ENCODE assay signal across 19 cellular contexts in the genomic region with DNA sequence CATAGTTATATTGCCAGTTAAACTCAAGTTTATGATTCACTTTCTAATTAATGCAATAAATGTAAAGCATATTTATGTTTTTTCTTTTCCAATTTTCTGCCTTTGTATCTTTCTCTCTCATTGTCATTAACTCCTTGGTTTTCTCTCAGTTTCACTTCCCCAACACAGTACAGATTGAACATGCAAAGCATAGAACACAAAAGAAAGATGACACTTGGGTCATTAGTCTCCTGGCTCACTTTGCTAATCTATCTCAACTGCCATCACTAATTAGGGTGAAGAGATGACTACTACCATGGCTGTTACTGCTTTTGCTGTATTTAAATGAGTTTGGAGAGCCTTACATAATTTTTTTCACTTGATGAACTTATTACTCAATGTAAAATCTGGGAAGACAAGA. TPM values are rescaled to one million over a fixed set of nuclear protein-coding genes. Genes with fewer than 3 reads are reported as not detected.
A peak's percentile ranks its signal among the peaks of the same experiment; 100 is the strongest.
DNase-seq lines count a peak whose midpoint lies in the region; ATAC-seq, FAIRE-seq and TF ChIP-seq lines count a peak whose summit lies in the region.
"Had no signal": no experiment of that assay in that cellular context is flagged by ENCODE, and none has a peak within 500 bp of the region (broad histone marks: within the 10 kb centered on the region; RNA-seq: fewer than 3 reads in every experiment).

No MANE protein-coding gene starts in this region.

- no peaks in the 10 kb centered on the region for H3K27me3 ChIP-seq in small intestine (ENCODE audit: control insufficient read depth in 2 of 2, insufficient read depth in 2 of 2, low read length in 2 of 2)
- H3K27me3 ChIP-seq: breast epithelium, sigmoid colon, testis had no signal

- H3K36me3 ChIP-seq in small intestine (ENCODE audit: control insufficient read depth in 2 of 2, insufficient read depth in 2 of 2, low read length in 2 of 2) = no peaks in the 10 kb centered on the region
- H3K36me3 ChIP-seq: breast epithelium, sigmoid colon had no signal

- H3K4me3 ChIP-seq in small intestine (ENCODE audit: low read depth in 1 of 2, low read length in 2 of 2) = no peak overlapping the region
- H3K4me3 ChIP-seq: breast epithelium, sigmoid colon, testis had no signal

- H3K27ac ChIP-seq in small intestine (ENCODE audit: low read depth in 1 of 2, low read length in 1 of 2) = no peak overlapping the region
- H3K27ac ChIP-seq: breast epithelium, HL-60, KMS-11, sigmoid colon, testis had no signal

- no peak for FAIRE-seq in small intestine (lab: Jason Lieb, UNC)

- peak; percentile 33 for DNase-seq in GM10248 (ENCODE audit: extremely low spot score)
- no peak for DNase-seq in NCI-H1417 treated with DMSO at 0.1 percent for 48 hours (lab: John Stamatoyannopoulos, UW)
- DNase-seq in small intestine = no peak
- no peak for DNase-seq in cerebellar cortex (ENCODE audit: low spot score)
- DNase-seq: activated naive CD8-positive, alpha-beta T cell treated with anti-CD3 and anti-CD28 coated beads for 36 hours; CD4-positive, alpha-beta T cell; NCI-H1694 treated with DMSO at 0.1 percent for 48 hours; NCI-H524 treated with DMSO at 0.1 percent for 48 hours; sigmoid colon; stimulated activated CD4-positive, alpha-beta T cell treated with anti-CD3 and anti-CD28 coated beads, Interleukin-4, amount 100 ng/mL, for 1 hour; testis had no signal

- H3K4me1 ChIP-seq in small intestine (ENCODE audit: control insufficient read depth in 2 of 2, insufficient read depth in 1 of 2, low read depth in 1 of 2, low read length in 1 of 2) = no peaks in the 10 kb centered on the region
- H3K4me1 ChIP-seq: breast epithelium, sigmoid colon, testis had no signal

- H3K9me3 ChIP-seq in small intestine (ENCODE audit: control insufficient read depth, low read depth) = no peaks in the 10 kb centered on the region
- H3K9me3 ChIP-seq: testis had no signal

- POLR2A ChIA-PET in GM10248 (lab: Yijun Ruan, JAX) = no interaction called here

- peak; percentile 59 for ATAC-seq in GM18909 (IDR thresholded peaks at IDR 0.05; ENCODE audit: poor library complexity, unreplicated experiment)
- peak; percentile 60 for ATAC-seq in HG02623 (IDR thresholded peaks at IDR 0.05; ENCODE audit: unreplicated experiment)
- peak; percentile 73 for ATAC-seq in HG03520 (IDR thresholded peaks at IDR 0.05; ENCODE audit: unreplicated experiment)
- ATAC-seq in GM19035 (IDR thresholded peaks at IDR 0.05; ENCODE audit: unreplicated experiment) = no peak

- CTCF ChIA-PET in GM10248 (lab: Yijun Ruan, JAX) = no interaction called here

- no peak for TF ChIP-seq CTCF in GM10248 (IDR thresholded peaks at IDR 0.05; ENCODE audit: control extremely low read depth, extremely low read depth, low read depth, missing control alignments)

RNA-seq across cellular contexts. Expression of gene NAA11, which starts 12.3 kb away (rescaled TPM):
- not detected for polyA plus RNA-seq in small intestine
- polyA plus RNA-seq: fibroblast of lung, sigmoid colon had no signal
